19 cellular contexts compared by ENCODE assay signal in the genomic region with DNA sequence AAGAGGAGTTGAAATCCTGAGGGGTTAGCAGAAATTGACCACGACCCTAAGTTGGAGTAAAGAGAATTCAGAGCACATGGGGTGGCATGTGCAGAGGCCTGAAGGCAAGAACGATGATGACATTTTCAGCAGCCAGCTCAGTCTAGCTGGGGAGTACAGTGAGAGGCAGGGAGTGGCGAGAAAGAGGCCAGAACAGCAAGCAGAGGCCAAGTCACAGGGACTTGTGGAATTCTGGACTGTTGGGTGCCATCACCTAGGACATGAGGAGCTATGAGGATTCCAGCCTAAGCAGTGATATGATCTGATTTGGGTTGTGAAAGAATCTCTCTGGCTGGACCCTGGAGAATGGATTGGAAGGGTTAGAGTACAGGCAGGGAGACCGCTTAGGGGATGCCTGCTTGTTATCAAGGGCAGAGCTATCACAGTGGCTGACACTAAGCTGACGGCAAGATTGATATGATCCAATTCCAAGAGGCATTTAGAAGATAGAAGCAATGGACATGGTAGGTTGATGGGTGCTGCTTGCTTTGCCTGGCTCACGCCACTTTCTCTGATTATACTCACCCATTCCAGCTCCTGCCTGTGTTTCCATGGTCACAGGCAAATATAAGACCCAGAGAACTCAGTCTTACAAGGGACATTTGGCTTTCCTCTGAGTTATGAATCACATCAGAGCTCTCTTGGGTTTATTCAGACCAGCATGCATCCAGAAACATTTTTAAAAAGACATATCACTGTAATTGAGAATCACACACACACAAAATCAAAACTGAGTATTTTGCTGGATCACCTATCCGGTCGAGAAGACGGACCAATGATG.
DNase-seq lines count a peak whose midpoint lies in the region; ATAC-seq and TF ChIP-seq lines count a peak whose summit lies in the region.
"Had no signal": no experiment of that assay in that cellular context is flagged by ENCODE, and none has a peak within 500 bp of the region (broad histone marks: within the 10 kb centered on the region; RNA-seq: fewer than 3 reads in every experiment).

No MANE protein-coding gene starts in this region.

- no peak for TF ChIP-seq POLR2A in gastrocnemius medialis (IDR thresholded peaks at IDR 0.05)

- H3K4me1 ChIP-seq in left ventricle myocardium inferior = peaks cover 34% of the 10 kb centered on the region
- peaks cover 12 to 22% of the 10 kb centered on the region in 2 donors for H3K4me1 ChIP-seq in gastrocnemius medialis

- ATAC-seq in SK-N-SH treated with all-trans-retinoic acid at 6 μM for 48 hours = no peak; the same call in 1 of the 3 replicates
- peak; percentile 56 to 58 for ATAC-seq in gastrocnemius medialis
- ATAC-seq in GM18520 (IDR thresholded peaks at IDR 0.05; ENCODE audit: unreplicated experiment) = no peak
- ATAC-seq in GM18511 (IDR thresholded peaks at IDR 0.05; ENCODE audit: unreplicated experiment) = no peak

- no peaks in the 10 kb centered on the region for H3K36me3 ChIP-seq in left ventricle myocardium inferior
- H3K36me3 ChIP-seq in gastrocnemius medialis = no peaks in the 10 kb centered on the region
- H3K36me3 ChIP-seq: esophagus muscularis mucosa, neutrophil had no signal

- TF ChIP-seq CTCF in left ventricle myocardium inferior (IDR thresholded peaks at IDR 0.05; ENCODE audit: borderline replicate concordance) = no peak
- TF ChIP-seq CTCF in gastrocnemius medialis (IDR thresholded peaks at IDR 0.05 in 4 of 5, conservative IDR thresholded peaks at IDR 0.05 in 1 of 5) = no peak
- TF ChIP-seq CTCF in GM13977 (IDR thresholded peaks at IDR 0.05; ENCODE audit: extremely low read depth, insufficient read depth, missing control alignments) = no peak

- H3K4me3 ChIP-seq in left ventricle myocardium inferior (no peak overlapping the region), gastrocnemius medialis (no peak overlapping the region)
- H3K4me3 ChIP-seq: esophagus muscularis mucosa had no signal

- in situ Hi-C loops in gastrocnemius medialis (cut with MboI; ENCODE audit: low sequenced_read_pairs in 4 of 4) (loop anchor here (5.0 to 25.0 kb wide), 7 partner anchors 93 to 1401 kb away; no protein-coding TSS in a partner anchor), GM13977 (cut with MboI; ENCODE audit: low pct_unique_long_range_greater_than_20kb, low sequenced_read_pairs, unreplicated experiment) (no loop called here)

- H3K27me3 ChIP-seq in left ventricle myocardium inferior (ENCODE audit: low read depth) (no peaks in the 10 kb centered on the region), gastrocnemius medialis (no peaks in the 10 kb centered on the region)
- H3K27me3 ChIP-seq: esophagus muscularis mucosa, neutrophil had no signal

- H3K9me3 ChIP-seq in left ventricle myocardium inferior (replicated peaks) (no peaks in the 10 kb centered on the region), gastrocnemius medialis (no peaks in the 10 kb centered on the region)
- H3K9me3 ChIP-seq: esophagus muscularis mucosa, neutrophil had no signal

- intact Hi-C loops in left ventricle myocardium inferior (cut with micrococcal nuclease) (no loop called here), gastrocnemius medialis (cut with DNase I; ENCODE audit: low total_unique reads) (no loop called here)

- H3K27ac ChIP-seq in left ventricle myocardium inferior (replicated peaks) (peak overlapping the region; percentile 61), gastrocnemius medialis (peak overlapping the region in 2 of 4 donors; percentile 2 to 21)
- H3K27ac ChIP-seq: neutrophil had no signal

- DNase-seq in GM03348 (ENCODE audit: low spot score) (peak; percentile 22), left ventricle myocardium inferior (peak; percentile 20), gastrocnemius medialis (peak in 1 of 2 donors; percentile 25), HPDE6-E6E7 (ENCODE audit: extremely low spot score) (no peak), GM13977 (ENCODE audit: low spot score) (no peak)
- DNase-seq: activated naive CD4-positive, alpha-beta T cell treated with anti-CD3 and anti-CD28 coated beads, Interleukin-2, amount 50 U/mL, for 16 hours; activated T-cell treated with anti-CD3 and anti-CD28 coated beads, Interleukin-2, amount 50 U/mL, for 48 hours; CD8-positive, alpha-beta memory T cell; DMS79; effector memory CD4-positive, alpha-beta T cell; head of caudate nucleus; immature natural killer cell; NCI-H1417 treated with DMSO at 0.1 percent for 48 hours; NCI-H510A treated with DMSO at 0.1 percent for 48 hours had no signal

TF ChIP-seq in SK-N-SH treated with all-trans-retinoic acid at 6 μM for 48 hours, 23 proteins besides CTCF, POLR2A, EP300 and RAD21:
- TF ChIP-seq ISL1 (CRISPR knock-in tag; IDR thresholded peaks at IDR 0.05) (0 out of 2 replicates have a peak, but pooled peaks have one; percentile 27), ZNF70 (CRISPR knock-in tag; IDR thresholded peaks at IDR 0.05) (no peak)

Comparison
In these comparisons a context has a peak if more than half of its experiments do, and no peak if none do; other contexts are left out.
1. DNase-seq: peak in GM03348 (single experiment) and left ventricle myocardium inferior (single experiment); none in HPDE6-E6E7 (single experiment) and GM13977 (single experiment).
2. ATAC-seq: peak in gastrocnemius medialis (2 of 2); none in SK-N-SH treated with all-trans-retinoic acid at 6 μM for 48 hours (single experiment), GM18520 (single experiment) and GM18511 (single experiment).